In the genomic region with DNA sequence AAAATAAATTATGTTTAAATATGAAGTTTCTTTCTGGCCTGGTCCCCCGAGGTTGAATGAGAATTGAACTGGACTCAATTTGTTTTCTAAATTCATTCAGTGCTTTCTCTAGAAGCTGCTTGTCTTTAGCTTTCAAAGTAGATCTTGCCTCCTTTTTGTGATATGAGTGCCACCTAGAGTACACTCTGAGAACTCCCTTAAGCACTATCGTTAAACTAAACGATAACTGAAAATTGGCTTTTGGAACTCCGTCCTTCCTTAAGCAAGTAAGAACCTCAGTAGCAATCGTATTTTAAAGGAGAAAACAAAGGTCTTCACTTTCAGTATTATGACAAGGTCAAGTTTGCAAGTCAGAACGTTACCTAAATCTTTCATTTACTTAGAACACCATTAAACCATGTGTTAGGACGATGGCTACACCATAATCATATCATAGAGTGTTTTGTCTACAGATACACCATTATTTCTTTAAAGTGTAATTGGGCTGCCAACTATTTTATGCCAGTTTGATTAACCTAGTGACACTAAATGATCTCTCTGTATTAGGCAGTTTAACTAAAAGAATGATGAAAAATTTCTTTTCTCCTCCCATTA, we compare ENCODE assay signal across 8 cellular contexts.
DNase-seq lines count a peak whose midpoint lies in the region; ATAC-seq and TF ChIP-seq lines count a peak whose summit lies in the region.

No MANE protein-coding gene starts in this region.

- DNase-seq in Calu3 (peak; percentile 27), NCI-H524 treated with DMSO at 0.1 percent for 48 hours (lab: John Stamatoyannopoulos, UW) (peak; percentile 38), astrocyte of the hippocampus (ENCODE audit: low read depth, low spot score) (peak; percentile 69), immature natural killer cell (peak; percentile 47 to 62 (median 58)), testis (no peak)
- DNase-seq in activated CD8-positive, alpha-beta memory T cell treated with anti-CD3 and anti-CD28 coated beads, Interleukin-2, amount 50 U/mL, for 48 hours, result no peak

- H3K27me3 ChIP-seq in testis, result no peaks in the 10 kb centered on the region

- intact Hi-C loops in Calu3 (cut with micrococcal nuclease; ENCODE audit: unreplicated experiment) (loop anchor here (1.0 to 10.0 kb wide), 3 partner anchors 202 to 832 kb away; no protein-coding TSS in a partner anchor), testis (cut with DNase I; ENCODE audit: low total_unique reads) (no loop called here)

- H3K27me3 Mint-ChIP-seq in Calu3 (ENCODE audit: unreplicated experiment), result no peaks in the 10 kb centered on the region
- peaks cover 0 to 7% (median 6%) of the 10 kb centered on the region in 3 donors for H3K27me3 Mint-ChIP-seq in immature natural killer cell (ENCODE audit: low read depth in 3 of 3)

- no peaks in the 10 kb centered on the region for H3K9me3 ChIP-seq in testis

- H3K36me3 ChIP-seq in testis (ENCODE audit: low read depth, missing control alignments), result no peaks in the 10 kb centered on the region

- no TSS peak for BruUV-seq in Calu3 (replicated peaks; lab: Mats Ljungman, UMichigan)

- peak; percentile 60 for ATAC-seq in GM19025 (IDR thresholded peaks at IDR 0.05; ENCODE audit: low read depth, unreplicated experiment)
- ATAC-seq in HG03520 (IDR thresholded peaks at IDR 0.05; ENCODE audit: unreplicated experiment), result peak; percentile 75

- no peak overlapping the region for H3K27ac ChIP-seq in testis

- TF ChIP-seq POLR2A in testis (IDR thresholded peaks at IDR 0.05), result no peak

- H3K4me3 ChIP-seq in testis, result no peak overlapping the region

- WGBS in testis, 2 donors, result 26 to 27% methylated on average over 7 of the region's 7 CpGs

- no peaks in the 10 kb centered on the region for H3K4me1 ChIP-seq in testis

- H3K36me3 Mint-ChIP-seq in Calu3 (ENCODE audit: insufficient read depth, unreplicated experiment) (no peaks in the 10 kb centered on the region), immature natural killer cell (no peaks in the 10 kb centered on the region)

- TF ChIP-seq CTCF in Calu3 (IDR thresholded peaks at IDR 0.05; ENCODE audit: unreplicated experiment) (peak; percentile 65), testis (IDR thresholded peaks at IDR 0.05) (peak in 2 of 3 experiments; percentile 25 to 59)

- H3K4me3 Mint-ChIP-seq in Calu3 (ENCODE audit: low read depth, unreplicated experiment), result no peak overlapping the region
- H3K4me3 Mint-ChIP-seq in immature natural killer cell, result no peak overlapping the region

- no peak overlapping the region for H3K27ac Mint-ChIP-seq in Calu3 (ENCODE audit: unreplicated experiment)
- H3K27ac Mint-ChIP-seq in immature natural killer cell, result no peak overlapping the region

- CTCF ChIA-PET in Calu3 (lab: Charles Lee), result interaction anchor here (0.8 to 2.6 kb wide), 9 partner anchors 10 to 939 kb away, joined by 3 to 56 read pairs (median 5); no protein-coding TSS in a partner anchor

- no peaks in the 10 kb centered on the region for H3K4me1 Mint-ChIP-seq in Calu3 (ENCODE audit: low read depth, unreplicated experiment)
- peaks cover 2 to 6% of the 10 kb centered on the region in 2 donors for H3K4me1 Mint-ChIP-seq in immature natural killer cell

- H3K9me3 Mint-ChIP-seq in Calu3 (ENCODE audit: low read depth, unreplicated experiment), result no peaks in the 10 kb centered on the region
- H3K9me3 Mint-ChIP-seq in immature natural killer cell, result no peaks in the 10 kb centered on the region

Comparison
In these comparisons a context has a peak if more than half of its experiments do, and no peak if none do; other contexts are left out.
1. DNase-seq: peak in Calu3 (single experiment), NCI-H524 treated with DMSO at 0.1 percent for 48 hours (single experiment), astrocyte of the hippocampus (single experiment) and immature natural killer cell (3 of 3); none in testis (single experiment) and activated CD8-positive, alpha-beta memory T cell treated with anti-CD3 and anti-CD28 coated beads, Interleukin-2, amount 50 U/mL, for 48 hours (single experiment).